Comparison of ENCODE assay signal across 13 cellular contexts in genomic region chr1:208189183-208189582, GRCh38.
DNase-seq lines count a peak whose midpoint lies in the region; ATAC-seq and TF ChIP-seq lines count a peak whose summit lies in the region.
"Had no signal": no experiment of that assay in that cellular context is flagged by ENCODE, and none has a peak within 500 bp of the region (broad histone marks: within the 10 kb centered on the region; RNA-seq: fewer than 3 reads in every experiment).

No MANE protein-coding gene starts in this region.

- DNase-seq in EH (ENCODE audit: low read depth), result peak; percentile 34
- DNase-seq in WERI-Rb-1, result peak; percentile 91
- no peak for DNase-seq in NCI-H446 (lab: John Stamatoyannopoulos, UW)
- DNase-seq in epidermal melanocyte (ENCODE audit: insufficient read length, low spot score), result no peak
- DNase-seq in kidney glomerular epithelial cell (lab: John Stamatoyannopoulos, UW), result no peak
- no peak for DNase-seq in nucleus accumbens (lab: John Stamatoyannopoulos, UW)
- DNase-seq: activated naive CD4-positive, alpha-beta T cell treated with anti-CD3 and anti-CD28 coated beads, Interleukin-2, amount 50 U/mL, for 16 hours; DMS153; HCEC 1CT; NCI-H1436 treated with DMSO at 0.1 percent for 48 hours had no signal

- peak; percentile 45 for ATAC-seq in GM19043 (IDR thresholded peaks at IDR 0.05; ENCODE audit: low read depth, unreplicated experiment)
- ATAC-seq in HG03103 (IDR thresholded peaks at IDR 0.05; ENCODE audit: low read depth, unreplicated experiment), result peak; percentile 74
- ATAC-seq: left lobe of liver had no signal

- no peaks in the 10 kb centered on the region for H3K36me3 ChIP-seq in WERI-Rb-1

- TF ChIP-seq CTCF in WERI-Rb-1 (IDR thresholded peaks at IDR 0.05; ENCODE audit: low read depth, low read length), result no peak

- H3K4me3 ChIP-seq in WERI-Rb-1 (ENCODE audit: low read depth, low read length), result no peak overlapping the region

- H3K27me3 ChIP-seq in WERI-Rb-1 (ENCODE audit: insufficient read depth, low read depth, severe bottlenecking), result no peaks in the 10 kb centered on the region

- no peaks in the 10 kb centered on the region for H3K9me3 ChIP-seq in WERI-Rb-1 (ENCODE audit: severe bottlenecking)

- H3K27ac ChIP-seq in WERI-Rb-1, result peak overlapping the region; percentile 60

Comparison
In these comparisons a context has a peak if more than half of its experiments do, and no peak if none do; other contexts are left out.
1. DNase-seq: peak in EH (single experiment) and WERI-Rb-1 (single experiment); none in NCI-H446 (0 of 2), epidermal melanocyte (single experiment), kidney glomerular epithelial cell (single experiment) and nucleus accumbens (0 of 56).